ENCODE assay signal across 11 cellular contexts in the genomic region with DNA sequence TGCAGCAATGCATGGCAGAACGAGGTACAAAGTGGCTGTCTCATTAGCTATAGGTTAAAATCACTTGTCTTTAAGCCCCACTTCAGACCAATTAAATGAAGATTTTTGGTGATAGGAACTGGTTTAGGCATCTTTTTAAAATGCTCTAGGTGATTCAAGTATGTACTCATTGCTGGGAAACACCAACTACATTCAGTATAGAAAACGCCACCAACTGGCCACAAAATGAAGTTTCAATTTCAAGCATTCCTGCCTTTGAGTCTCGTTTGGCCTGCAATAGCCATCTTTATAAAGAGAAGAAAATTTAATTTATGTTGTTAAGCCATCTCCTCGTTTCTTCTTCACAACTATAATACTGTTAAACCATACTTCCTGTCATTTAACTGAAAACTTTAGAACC.
A peak's percentile ranks its signal among the peaks of the same experiment; 100 is the strongest.
DNase-seq lines count a peak whose midpoint lies in the region; ATAC-seq and TF ChIP-seq lines count a peak whose summit lies in the region.
"Had no signal": no experiment of that assay in that cellular context is flagged by ENCODE, and none has a peak within 500 bp of the region (broad histone marks: within the 10 kb centered on the region; RNA-seq: fewer than 3 reads in every experiment).

No MANE protein-coding gene starts in this region.

- no peak overlapping the region for H3K9ac ChIP-seq in mesendoderm (ENCODE audit: low read length)

- TF ChIP-seq CTCF in GM12872 (IDR thresholded peaks at IDR 0.05; ENCODE audit: insufficient read depth, low read depth, low read length) (peak; percentile 43; the same call in 2 of the 3 replicates), brain microvascular endothelial cell (IDR thresholded peaks at IDR 0.05; ENCODE audit: low read depth, low read length, missing control alignments) (peak; percentile 30)

- no peak overlapping the region for H3K23ac ChIP-seq in mesendoderm (ENCODE audit: low read length)

- no peak for TF ChIP-seq EP300 in Ishikawa (IDR thresholded peaks at IDR 0.05; ENCODE audit: borderline replicate concordance)

- no peaks in the 10 kb centered on the region for H3K4me1 ChIP-seq in mesendoderm (ENCODE audit: control insufficient read depth, low read depth, low read length)
- H3K4me1 ChIP-seq: tibial artery had no signal

- H2AK5ac ChIP-seq in mesendoderm (ENCODE audit: low read length), result no peak overlapping the region

- H4K5ac ChIP-seq in mesendoderm (ENCODE audit: low read length), result no peak overlapping the region

- no peaks in the 10 kb centered on the region for H3K27me3 ChIP-seq in brain microvascular endothelial cell (replicated peaks)
- H3K27me3 ChIP-seq in mesendoderm (ENCODE audit: insufficient read depth, low read length, poor library complexity), result no peaks in the 10 kb centered on the region
- H3K27me3 ChIP-seq: tibial artery had no signal

- DNase-seq in brain microvascular endothelial cell (peak; percentile 3), mesendoderm (peak; percentile 65), NCI-H2171 (lab: John Stamatoyannopoulos, UW) (no peak)
- DNase-seq in activated CD8-positive, alpha-beta memory T cell treated with anti-CD3 and anti-CD28 coated beads for 24 hours, result no peak
- DNase-seq: caudate nucleus, NCI-H1092 treated with DMSO at 0.1 percent for 48 hours, tibial artery had no signal

- H3K4ac ChIP-seq in mesendoderm (ENCODE audit: low read depth, low read length), result no peak overlapping the region

- no peaks in the 10 kb centered on the region for H3K79me2 ChIP-seq in mesendoderm (ENCODE audit: control insufficient read depth, insufficient read depth, low read length)

- H4K8ac ChIP-seq in mesendoderm (ENCODE audit: low read depth, low read length), result no peak overlapping the region

- H3K18ac ChIP-seq in mesendoderm (ENCODE audit: low read length), result no peak overlapping the region

- H3K4me3 ChIP-seq in brain microvascular endothelial cell (ENCODE audit: low read depth, low read length), result no peak overlapping the region
- no peak overlapping the region for H3K4me3 ChIP-seq in mesendoderm (ENCODE audit: low read length)
- H3K4me3 ChIP-seq: tibial artery had no signal

- H3K56ac ChIP-seq in mesendoderm (ENCODE audit: low read length), result no peak overlapping the region

- ATAC-seq in GM21423 (IDR thresholded peaks at IDR 0.05; ENCODE audit: unreplicated experiment), result no peak
- ATAC-seq in GM21619 (IDR thresholded peaks at IDR 0.05; ENCODE audit: unreplicated experiment), result no peak

- H2BK120ac ChIP-seq in mesendoderm (ENCODE audit: low read depth, low read length), result no peak overlapping the region

- peak; percentile 46; the same call in 1 of the 2 replicates for TF ChIP-seq RAD21 in Ishikawa (IDR thresholded peaks at IDR 0.05; ENCODE audit: low read depth)

- no peak overlapping the region for H3K4me2 ChIP-seq in mesendoderm (ENCODE audit: low read length)

- no peaks in the 10 kb centered on the region for H3K79me1 ChIP-seq in mesendoderm (ENCODE audit: low read length)

- no peak overlapping the region for H2BK5ac ChIP-seq in mesendoderm (ENCODE audit: low read length)

- no peak overlapping the region for H3K27ac ChIP-seq in brain microvascular endothelial cell
- H3K27ac ChIP-seq in mesendoderm (ENCODE audit: low read depth, low read length), result no peak overlapping the region
- H3K27ac ChIP-seq: tibial artery had no signal

- in situ Hi-C loops in brain microvascular endothelial cell (cut with HindIII; ENCODE audit: low pct_ligation_motif_present, low sequenced_read_pairs), result no loop called here

- no peak overlapping the region for H2BK15ac ChIP-seq in mesendoderm (replicated peaks; ENCODE audit: low read depth)

- WGBS in mesendoderm (ENCODE audit: extremely low coverage, insufficient coverage, low lambda C conversion rate), result no CpG with 5 or more reads among the region's 4 CpGs

- H3K36me3 ChIP-seq in brain microvascular endothelial cell (replicated peaks) (no peaks in the 10 kb centered on the region), mesendoderm (ENCODE audit: control insufficient read depth, insufficient read depth, low read length) (no peaks in the 10 kb centered on the region)
- H3K36me3 ChIP-seq: tibial artery had no signal

TF ChIP-seq in Ishikawa, 13 proteins besides CTCF, POLR2A, EP300 and RAD21:
- TF ChIP-seq TCF12 (IDR thresholded peaks at IDR 0.05; ENCODE audit: low read depth) (no peak), CREB1 (IDR thresholded peaks at IDR 0.05; ENCODE audit: low read depth) (no peak), EGR1 (IDR thresholded peaks at IDR 0.05) (no peak), NFIC (IDR thresholded peaks at IDR 0.05) (no peak), CEBPB (IDR thresholded peaks at IDR 0.05) (no peak), TEAD4 (IDR thresholded peaks at IDR 0.05) (no peak), TAF1 (IDR thresholded peaks at IDR 0.05; ENCODE audit: low read depth) (no peak), YY1 (IDR thresholded peaks at IDR 0.05; ENCODE audit: low read depth) (no peak), ZBTB7A (IDR thresholded peaks at IDR 0.05; ENCODE audit: low read depth) (no peak), REST (IDR thresholded peaks at IDR 0.05; ENCODE audit: low read depth) (no peak), FOXM1 (IDR thresholded peaks at IDR 0.05; ENCODE audit: borderline replicate concordance, low read depth) (no peak)
- TF ChIP-seq, protein P1, sequence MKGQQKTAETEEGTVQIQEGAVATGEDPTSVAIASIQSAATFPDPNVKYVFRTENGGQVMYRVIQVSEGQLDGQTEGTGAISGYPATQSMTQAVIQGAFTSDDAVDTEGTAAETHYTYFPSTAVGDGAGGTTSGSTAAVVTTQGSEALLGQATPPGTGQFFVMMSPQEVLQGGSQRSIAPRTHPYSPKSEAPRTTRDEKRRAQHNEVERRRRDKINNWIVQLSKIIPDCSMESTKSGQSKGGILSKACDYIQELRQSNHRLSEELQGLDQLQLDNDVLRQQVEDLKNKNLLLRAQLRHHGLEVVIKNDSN (IDR thresholded peaks at IDR 0.05), result no peak
- TF ChIP-seq, protein P2, sequence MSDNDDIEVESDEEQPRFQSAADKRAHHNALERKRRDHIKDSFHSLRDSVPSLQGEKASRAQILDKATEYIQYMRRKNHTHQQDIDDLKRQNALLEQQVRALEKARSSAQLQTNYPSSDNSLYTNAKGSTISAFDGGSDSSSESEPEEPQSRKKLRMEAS (IDR thresholded peaks at IDR 0.05), result no peak

Comparison
In these comparisons a context has a peak if more than half of its experiments do, and no peak if none do; other contexts are left out.
1. DNase-seq: peak in brain microvascular endothelial cell (single experiment) and mesendoderm (single experiment); none in NCI-H2171 (single experiment) and activated CD8-positive, alpha-beta memory T cell treated with anti-CD3 and anti-CD28 coated beads for 24 hours (single experiment).